In genomic region chr12:52023182-52023975, GRCh38 we compare ENCODE assay signal across 7 cellular contexts. TPM values are rescaled to one million over a fixed set of nuclear protein-coding genes. Genes with fewer than 3 reads are reported as not detected.
DNase-seq lines count a peak whose midpoint lies in the region; ATAC-seq and TF ChIP-seq lines count a peak whose summit lies in the region.

No MANE protein-coding gene starts in this region.

- in situ Hi-C loops in GM13976 (cut with MboI; ENCODE audit: low sequenced_read_pairs, unreplicated experiment), result no loop called here

- peaks cover 13% of the 10 kb centered on the region; the same call in 1 of the 2 replicates for H3K4me1 ChIP-seq in HUES48 (ENCODE audit: control insufficient read depth, insufficient read depth, low read length)
- 0 out of 2 replicates have a peak, but pooled peaks cover 6% of the 10 kb centered on the region for H3K4me1 ChIP-seq in PC-9 (replicated peaks; ENCODE audit: insufficient read depth)

- H3K4me3 ChIP-seq in HUES48 (ENCODE audit: low read depth, low read length) (peak overlapping the region; percentile 61), PC-9 (peak overlapping the region; percentile 71), fibroblast of mammary gland (ENCODE audit: control insufficient read depth, low read depth, low read length) (peak overlapping the region; percentile 39)

- H3K4me1 Mint-ChIP-seq in natural killer cell treated with Interleukin-12 subunit alpha and Interleukin-12 subunit beta and Interleukin-15 and Interleukin-18, amount 100 ng/mL, for 72 hours (ENCODE audit: low read depth in 2 of 2), result peaks cover 32 to 34% of the 10 kb centered on the region in 2 donors

- H3K27ac ChIP-seq in HUES48 (ENCODE audit: low read depth, low read length) (no peak overlapping the region), PC-9 (no peak overlapping the region)

- intact Hi-C loops in PC-9 (cut with micrococcal nuclease; ENCODE audit: unreplicated experiment), result loop anchor here (1.0 to 5.0 kb wide), 3 partner anchors 19 to 1946 kb away; no protein-coding TSS in a partner anchor

- peak overlapping the region; percentile 95 for H3K4me3 Mint-ChIP-seq in natural killer cell treated with Interleukin-12 subunit alpha and Interleukin-12 subunit beta and Interleukin-15 and Interleukin-18, amount 100 ng/mL, for 72 hours

- no peaks in the 10 kb centered on the region for H3K36me3 ChIP-seq in HUES48 (ENCODE audit: control insufficient read depth, insufficient read depth, low read length)
- H3K36me3 ChIP-seq in PC-9 (ENCODE audit: low read depth), result no peaks in the 10 kb centered on the region

- H3K9me3 Mint-ChIP-seq in natural killer cell treated with Interleukin-12 subunit alpha and Interleukin-12 subunit beta and Interleukin-15 and Interleukin-18, amount 100 ng/mL, for 72 hours, result no peaks in the 10 kb centered on the region

- peaks cover 16% of the 10 kb centered on the region; the same call in 1 of the 2 replicates for H3F3A ChIP-seq in PC-9 (ENCODE audit: insufficient read depth, low read depth)

- no peaks in the 10 kb centered on the region for H3K9me3 ChIP-seq in HUES48 (ENCODE audit: control insufficient read depth, insufficient read depth, low read length)
- H3K9me3 ChIP-seq in PC-9 (ENCODE audit: insufficient read depth, low read depth), result no peaks in the 10 kb centered on the region

- H3K27ac Mint-ChIP-seq in natural killer cell treated with Interleukin-12 subunit alpha and Interleukin-12 subunit beta and Interleukin-15 and Interleukin-18, amount 100 ng/mL, for 72 hours, result peak overlapping the region; percentile 77 to 90

- H3K9me2 ChIP-seq in PC-9 (ENCODE audit: insufficient read depth), result no peaks in the 10 kb centered on the region

- DNase-seq in GM13976 (ENCODE audit: low spot score) (peak; percentile 95), PC-9 (peak; percentile 35 to 83), activated T-helper 1 cell treated with Interleukin-2 at 50 U/mL for 16 hours (ENCODE audit: low read depth) (peak; percentile 82), fibroblast of mammary gland (ENCODE audit: low read depth) (peak; percentile 48)
- peak; percentile 91 for DNase-seq in natural killer cell treated with Interleukin-12 subunit alpha and Interleukin-12 subunit beta and Interleukin-15 and Interleukin-18, amount 100 ng/mL, for 72 hours (ENCODE audit: low spot score)
- DNase-seq in stimulated activated naive CD4-positive, alpha-beta T cell treated with Interleukin-2 at 50 U/mL for 16 hours (lab: John Stamatoyannopoulos, UW), result peak; percentile 91

- H3K9ac ChIP-seq in HUES48 (ENCODE audit: low read depth, low read length), result no peak overlapping the region

- ATAC-seq in natural killer cell treated with Interleukin-12 subunit alpha and Interleukin-12 subunit beta and Interleukin-15 and Interleukin-18, amount 100 ng/mL, for 72 hours, result peak; percentile 80 to 87

- H2AFZ ChIP-seq in PC-9, result peak overlapping the region; percentile 82

- CTCF ChIA-PET in PC-9 (lab: Charles Lee), result interaction anchor here (0.5 to 1.9 kb wide), 13 partner anchors 8 to 1427 kb away, joined by 3 to 25 read pairs (median 3); partner anchors contain the start of gene NR4A1

- H3K27me3 ChIP-seq in HUES48 (ENCODE audit: control insufficient read depth, insufficient read depth, low read length) (peaks cover 40% of the 10 kb centered on the region), PC-9 (ENCODE audit: insufficient read depth, low read depth) (peaks cover 4% of the 10 kb centered on the region; the same call in 1 of the 2 replicates)

- peak overlapping the region; percentile 85 for H3K4me2 ChIP-seq in PC-9

- TF ChIP-seq CTCF in GM13976 (IDR thresholded peaks at IDR 0.05; ENCODE audit: borderline replicate concordance, control extremely low read depth, extremely low read depth, insufficient read depth, missing control alignments) (peak; percentile 94), PC-9 (conservative IDR thresholded peaks at IDR 0.05) (peak; percentile 96), fibroblast of mammary gland (conservative IDR thresholded peaks at IDR 0.05; ENCODE audit: control insufficient read depth, insufficient read depth, low read depth, low read length) (no peak)

- BruUV-seq in PC-9 (replicated peaks; lab: Mats Ljungman, UMichigan), result no TSS peak

- H3K79me2 ChIP-seq in PC-9 (ENCODE audit: low read depth), result no peaks in the 10 kb centered on the region

- no peaks in the 10 kb centered on the region for H3K36me3 Mint-ChIP-seq in natural killer cell treated with Interleukin-12 subunit alpha and Interleukin-12 subunit beta and Interleukin-15 and Interleukin-18, amount 100 ng/mL, for 72 hours

- H3K27me3 Mint-ChIP-seq in natural killer cell treated with Interleukin-12 subunit alpha and Interleukin-12 subunit beta and Interleukin-15 and Interleukin-18, amount 100 ng/mL, for 72 hours, result no peaks in the 10 kb centered on the region

- H4K20me1 ChIP-seq in PC-9 (ENCODE audit: insufficient read depth), result no peaks in the 10 kb centered on the region

- POLR2A ChIA-PET in PC-9 (lab: Charles Lee; ENCODE audit: unreplicated experiment), result interaction anchor here (0.6 to 0.9 kb wide), 4 partner anchors 27 to 921 kb away, joined by 3 to 8 read pairs (median 6); no protein-coding TSS in a partner anchor

RNA-seq across cellular contexts. Expression of gene TAMALIN, which starts 16.6 kb away (rescaled TPM):
- total RNA-seq in PC-9 (2021), result 0.50 TPM in 1 of 2 replicates, not detected in the other
- 1 to 10 TPM; 5.4 to 5.6 TPM for total RNA-seq in natural killer cell treated with Interleukin-12 subunit alpha and Interleukin-12 subunit beta and Interleukin-15 and Interleukin-18, amount 100 ng/mL, for 72 hours

RNA-seq across cellular contexts. Expression of gene NR4A1, which starts 27.9 kb away (rescaled TPM):
- 6.5 and 13.4 TPM in 2 replicates for total RNA-seq in PC-9 (2021)
- 1 to 10 TPM; 3.0 to 4.0 TPM for total RNA-seq in natural killer cell treated with Interleukin-12 subunit alpha and Interleukin-12 subunit beta and Interleukin-15 and Interleukin-18, amount 100 ng/mL, for 72 hours

RNA-seq across cellular contexts. Expression of gene ATG101, which starts 46.4 kb away (rescaled TPM):
- total RNA-seq in PC-9 (2021), result 44.6 and 59.0 TPM in 2 replicates
- total RNA-seq in natural killer cell treated with Interleukin-12 subunit alpha and Interleukin-12 subunit beta and Interleukin-15 and Interleukin-18, amount 100 ng/mL, for 72 hours, result 10 to 100 TPM; 43.1 to 55.1 TPM

RNA-seq across cellular contexts. Expression of gene SMIM41, which starts 56.1 kb away (rescaled TPM):
- total RNA-seq in PC-9 (2021), result 0.28 TPM in 1 of 2 replicates, not detected in the other
- not detected for total RNA-seq in natural killer cell treated with Interleukin-12 subunit alpha and Interleukin-12 subunit beta and Interleukin-15 and Interleukin-18, amount 100 ng/mL, for 72 hours
